In genomic region chr5:90915393-90915792, GRCh38 we compare ENCODE assay signal across 14 cellular contexts.
DNase-seq lines count a peak whose midpoint lies in the region; ATAC-seq, FAIRE-seq and TF ChIP-seq lines count a peak whose summit lies in the region.
"Had no signal": no experiment of that assay in that cellular context is flagged by ENCODE, and none has a peak within 500 bp of the region (broad histone marks: within the 10 kb centered on the region; RNA-seq: fewer than 3 reads in every experiment).

No MANE protein-coding gene starts in this region.

- no peak overlapping the region for H3K4me3 ChIP-seq in A549
- peak overlapping the region in 1 of 3 experiments; percentile 31; a peak in 1 of 6 replicates for H3K4me3 ChIP-seq in HepG2 (replicated peaks in 1 of 3; ENCODE audit: insufficient read depth in 1 of 3, low read depth in 2 of 3, low read length in 3 of 3)
- H3K4me3 ChIP-seq: BLaER1, HAP-1 had no signal

- ATAC-seq in A549 (peak in 1 of 2 experiments; percentile 60; a peak in 2 of 6 replicates), HepG2 (peak; percentile 94), HG03108 (IDR thresholded peaks at IDR 0.05; ENCODE audit: unreplicated experiment) (no peak)

- BruUV-seq in HepG2 (replicated peaks; lab: Mats Ljungman, UMichigan): no TSS peak

- H3K9me3 ChIP-seq in A549 (no peaks in the 10 kb centered on the region), HepG2 (ENCODE audit: low read length) (peaks cover 10% of the 10 kb centered on the region; the same call in 1 of the 2 replicates)
- H3K9me3 ChIP-seq: BLaER1, HAP-1 had no signal

- no peaks in the 10 kb centered on the region for H4K20me1 ChIP-seq in HepG2 (ENCODE audit: insufficient read depth, low read length)
- H4K20me1 ChIP-seq: BLaER1 had no signal

- H3K27ac ChIP-seq in A549: peak overlapping the region; percentile 57 to 63
- H3K27ac ChIP-seq in HepG2 (ENCODE audit: extremely low read length, insufficient read depth, low read length): peak overlapping the region; percentile 72
- H3K27ac ChIP-seq: 22Rv1, BLaER1 had no signal

- TF ChIP-seq POLR2A in A549 (IDR thresholded peaks at IDR 0.05; ENCODE audit: low read length) (no peak), HepG2 (IDR thresholded peaks at IDR 0.05; ENCODE audit: insufficient read depth in 1 of 2, low read depth in 2 of 2, low read length in 2 of 2) (no peak)

- no peaks in the 10 kb centered on the region for H3K79me2 ChIP-seq in HepG2 (ENCODE audit: insufficient read depth, low read length)

- no peaks in the 10 kb centered on the region for H3K27me3 ChIP-seq in HepG2 (ENCODE audit: control insufficient read depth in 1 of 2, insufficient read depth in 2 of 2, low read length in 2 of 2)
- H3K27me3 ChIP-seq: BLaER1 had no signal

- no peaks in the 10 kb centered on the region for H3K27me3 Mint-ChIP-seq in brain

- CTCF ChIA-PET in A549 (lab: Yijun Ruan, JAX) (no interaction called here), HepG2 (lab: Yijun Ruan, JAX; ENCODE audit: low intra/inter-chr PET ratio, low total read pairs) (no interaction called here)

- TF ChIP-seq CTCF in A549 (IDR thresholded peaks at IDR 0.05) (no peak), brain (conservative IDR thresholded peaks at IDR 0.05) (no peak), HepG2 (CRISPR knock-in tag; IDR thresholded peaks at IDR 0.05) (no peak)

- H3K4me1 Mint-ChIP-seq in brain: peaks cover 18% of the 10 kb centered on the region

- H2AFZ ChIP-seq in HepG2 (ENCODE audit: low read length): no peak overlapping the region

- in situ Hi-C loops in HepG2 (cut with HindIII; ENCODE audit: extremely low pct_ligation_motif_present, low pct_unique_long_range_greater_than_20kb): no loop called here

- peak overlapping the region in 3 of 5 experiments; percentile 30 to 74 (median 54) for H3K27ac Mint-ChIP-seq in brain

- FAIRE-seq in A549 (lab: Jason Lieb, UNC): peak; percentile 36
- FAIRE-seq in HepG2 (lab: Jason Lieb, UNC): no peak
- FAIRE-seq: GM12891 had no signal

- H3K9ac ChIP-seq in HepG2 (ENCODE audit: insufficient read depth, low read depth, low read length): peak overlapping the region; percentile 47
- H3K9ac ChIP-seq: BLaER1 had no signal

- H3K4me3 Mint-ChIP-seq in brain: no peak overlapping the region

- 15% methylated on average over 4 of the region's 4 CpGs for WGBS in A549 (ENCODE audit: missing lambda C conversion rate)
- WGBS in HepG2 (ENCODE audit: low lambda C conversion rate): 31% methylated on average over 4 of the region's 4 CpGs

- H3K36me3 Mint-ChIP-seq in brain: no peaks in the 10 kb centered on the region

- peaks cover 47% of the 10 kb centered on the region for H3K4me1 ChIP-seq in A549
- H3K4me1 ChIP-seq in HepG2 (ENCODE audit: insufficient read depth, low read length): peaks cover 58% of the 10 kb centered on the region
- H3K4me1 ChIP-seq: BLaER1 had no signal

- H3K4me2 ChIP-seq in A549 (peak overlapping the region; percentile 80), HepG2 (ENCODE audit: low read depth, low read length) (peak overlapping the region; percentile 60)
- H3K4me2 ChIP-seq: BLaER1 had no signal

- intact Hi-C loops in HepG2 (cut with micrococcal nuclease; ENCODE audit: unreplicated experiment) (loop anchor here (2.0 kb wide), 1 partner anchor 17 kb away; no protein-coding TSS in a partner anchor), posterior cingulate gyrus (cut with DNase I) (no loop called here)

- no peaks in the 10 kb centered on the region for H3K9me3 Mint-ChIP-seq in brain

- no peak for TF ChIP-seq EP300 in A549 (IDR thresholded peaks at IDR 0.05)
- TF ChIP-seq EP300 in HepG2 (IDR thresholded peaks at IDR 0.05; ENCODE audit: low read depth in 2 of 2, low read length in 2 of 2): peak in 1 of 2 experiments; percentile 91; a peak in 2 of 4 replicates
- peak; percentile 48; the same call in 1 of the 2 replicates for TF ChIP-seq EP300 in HepG2 (CRISPR knock-in tag; IDR thresholded peaks at IDR 0.05; ENCODE audit: borderline replicate concordance)

- H3K36me3 ChIP-seq in HepG2 (replicated peaks in 1 of 2; ENCODE audit: control insufficient read depth in 1 of 2, insufficient read depth in 2 of 2, low read length in 2 of 2): no peaks in the 10 kb centered on the region
- H3K36me3 ChIP-seq: BLaER1, HAP-1 had no signal

- TF ChIP-seq RAD21 in A549 (conservative IDR thresholded peaks at IDR 0.05 in 1 of 2, IDR thresholded peaks at IDR 0.05 in 1 of 2): no peak
- no peak for TF ChIP-seq RAD21 in HepG2 (CRISPR knock-in tag; IDR thresholded peaks at IDR 0.05)

- POLR2A ChIA-PET in A549 (lab: Yijun Ruan, JAX) (no interaction called here), HepG2 (lab: Yijun Ruan, JAX) (interaction anchor here (1.0 kb wide), 1 partner anchor 466 kb away, joined by 3 read pairs; no protein-coding TSS in a partner anchor)

- peak in 1 of 2 experiments; percentile 29 for DNase-seq in A549 (ENCODE audit: low read depth in 1 of 2, low spot score in 1 of 2)
- peak; percentile 75 for DNase-seq in HepG2 (ENCODE audit: low spot score)
- peak; percentile 87 for DNase-seq in renal cortical epithelial cell (ENCODE audit: low read depth)
- DNase-seq in posterior cingulate gyrus: no peak
- no peak for DNase-seq in iPS-NIHi7 (ENCODE audit: extremely low spot score)
- no peak for DNase-seq in T1000 (lab: John Stamatoyannopoulos, UW)
- DNase-seq: AML-193, GOT3 had no signal

TF ChIP-seq in A549, 52 proteins besides CTCF, POLR2A, EP300 and RAD21:
- TF ChIP-seq KDM5A (IDR thresholded peaks at IDR 0.05): no peak
- no peak for TF ChIP-seq FOSL2 (IDR thresholded peaks at IDR 0.05)
- 0 out of 2 replicates have a peak, but pooled peaks have one; percentile 25 for TF ChIP-seq FOSL2 (CRISPR knock-in tag; IDR thresholded peaks at IDR 0.05)
- TF ChIP-seq GATA3 (IDR thresholded peaks at IDR 0.05; ENCODE audit: borderline replicate concordance): 0 out of 2 replicates have a peak, but pooled peaks have one; percentile 14
- TF ChIP-seq REST (IDR thresholded peaks at IDR 0.05): no peak

TF ChIP-seq in HepG2, 621 proteins besides CTCF, POLR2A, EP300 and RAD21 (continues in another document):
- TF ChIP-seq BHLHE40 (IDR thresholded peaks at IDR 0.05; ENCODE audit: low read length): 0 out of 2 replicates have a peak, but pooled peaks have one; percentile 10
- peak; percentile 41; the same call in 1 of the 2 replicates for TF ChIP-seq FOSL2 (CRISPR knock-in tag; IDR thresholded peaks at IDR 0.05)
- TF ChIP-seq KDM3A (CRISPR knock-in tag; IDR thresholded peaks at IDR 0.05; ENCODE audit: low read depth): peak; percentile 61; the same call in 1 of the 2 replicates
- TF ChIP-seq ZNF577 (CRISPR knock-in tag; IDR thresholded peaks at IDR 0.05; ENCODE audit: borderline replicate concordance, low read depth): no peak
- TF ChIP-seq NR2F1 (CRISPR knock-in tag; IDR thresholded peaks at IDR 0.05): no peak
- TF ChIP-seq ZNF30 (CRISPR knock-in tag; IDR thresholded peaks at IDR 0.05): no peak
- peak; percentile 71 for TF ChIP-seq POGZ (CRISPR knock-in tag; IDR thresholded peaks at IDR 0.05)
- peak; percentile 88 for TF ChIP-seq PAXIP1 (CRISPR knock-in tag; conservative IDR thresholded peaks at IDR 0.05)
- TF ChIP-seq SATB2 (CRISPR knock-in tag; IDR thresholded peaks at IDR 0.05): 0 out of 2 replicates have a peak, but pooled peaks have one; percentile 16
- peak; percentile 99 for TF ChIP-seq MEF2D (CRISPR knock-in tag; IDR thresholded peaks at IDR 0.05)
- peak; percentile 72 for TF ChIP-seq SAP130 (CRISPR knock-in tag; IDR thresholded peaks at IDR 0.05; ENCODE audit: low read depth)
- peak; percentile 65 for TF ChIP-seq TEAD3 (CRISPR knock-in tag; optimal IDR thresholded peaks at IDR 0.05; ENCODE audit: borderline replicate concordance)
- TF ChIP-seq SOX5 (CRISPR knock-in tag; IDR thresholded peaks at IDR 0.05; ENCODE audit: borderline replicate concordance): peak; percentile 81; the same call in 1 of the 2 replicates
- TF ChIP-seq THRA (CRISPR knock-in tag; IDR thresholded peaks at IDR 0.05; ENCODE audit: borderline replicate concordance): peak; percentile 40; the same call in 1 of the 2 replicates
- no peak for TF ChIP-seq SIN3A (IDR thresholded peaks at IDR 0.05; ENCODE audit: borderline replicate concordance, low read depth, low read length)
- 0 out of 2 replicates have a peak, but pooled peaks have one; percentile 22 for TF ChIP-seq DPF2 (CRISPR knock-in tag; IDR thresholded peaks at IDR 0.05; ENCODE audit: borderline replicate concordance, low read depth)

Comparison
In these comparisons a context has a peak if more than half of its experiments do, and no peak if none do; other contexts are left out.
1. DNase-seq: peak in HepG2 (single experiment) and renal cortical epithelial cell (single experiment); none in posterior cingulate gyrus (0 of 10), iPS-NIHi7 (single experiment) and T1000 (single experiment).
2. Of the 38 proteins assayed by ChIP-seq in both HepG2 and A549: peak only in HepG2: BHLHE40, EHMT2, EP300 and HDAC2; only in A549: none; in both: none; in neither: 32; mixed calls (peak in some experiments, not most) for 2.